21 cellular contexts compared by ENCODE assay signal in the genomic region with DNA sequence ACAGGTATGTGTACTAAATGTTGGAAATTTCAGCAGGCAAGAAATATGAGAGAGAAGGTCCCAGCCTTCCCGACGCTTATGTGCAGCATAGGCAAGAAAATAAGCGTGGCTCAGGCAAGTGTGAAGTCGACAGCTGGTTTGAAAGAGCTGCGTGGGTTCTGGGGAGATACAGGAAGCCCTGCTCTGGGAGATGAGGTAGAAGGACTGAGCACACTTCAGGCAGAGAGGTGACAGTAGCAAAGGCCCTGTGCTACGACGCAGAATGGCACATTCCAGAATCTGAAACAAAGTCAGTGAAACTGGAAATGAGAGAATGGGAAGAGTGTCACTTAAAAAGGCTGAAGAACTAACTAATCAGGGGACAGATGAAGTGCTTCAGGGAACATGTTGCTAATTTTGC.
DNase-seq lines count a peak whose midpoint lies in the region; ATAC-seq and TF ChIP-seq lines count a peak whose summit lies in the region.
"Had no signal": no experiment of that assay in that cellular context is flagged by ENCODE, and none has a peak within 500 bp of the region (broad histone marks: within the 10 kb centered on the region; RNA-seq: fewer than 3 reads in every experiment).

No MANE protein-coding gene starts in this region.

- peaks cover 0 to 3% of the 10 kb centered on the region in 2 experiments for H3K4me1 ChIP-seq in trophoblast cell (ENCODE audit: control insufficient read depth in 1 of 2, insufficient read depth in 2 of 2, low read length in 2 of 2)
- H3K4me1 ChIP-seq in heart right ventricle, result no peaks in the 10 kb centered on the region
- no peaks in the 10 kb centered on the region for H3K4me1 ChIP-seq in right lobe of liver

- peaks cover 4% of the 10 kb centered on the region for H3K27me3 Mint-ChIP-seq in brain
- no peaks in the 10 kb centered on the region for H3K27me3 Mint-ChIP-seq in activated T-helper 17 cell treated with anti-CD3 and anti-CD28 coated beads, Interleukin-2, amount 50 U/mL, for 72 hours
- H3K27me3 Mint-ChIP-seq in glutamatergic neuron (ENCODE audit: unreplicated experiment), result peaks cover 2% of the 10 kb centered on the region

- no peak for TF ChIP-seq POLR2A in right lobe of liver (IDR thresholded peaks at IDR 0.05)

- no peak overlapping the region for H4K91ac ChIP-seq in trophoblast cell (ENCODE audit: low read depth, low read length)

- H3K9me3 ChIP-seq in trophoblast cell (ENCODE audit: insufficient read depth, low read depth, low read length) (peaks cover 1% of the 10 kb centered on the region), heart right ventricle (peaks cover 0 to 1% (median 0%) of the 10 kb centered on the region in 11 donors), right lobe of liver (no peaks in the 10 kb centered on the region)
- H3K9me3 ChIP-seq: BLaER1 had no signal

- H3K9me3 Mint-ChIP-seq in brain, result peaks cover 0 to 6% (median 3%) of the 10 kb centered on the region in 5 experiments
- no peaks in the 10 kb centered on the region for H3K9me3 Mint-ChIP-seq in activated T-helper 17 cell treated with anti-CD3 and anti-CD28 coated beads, Interleukin-2, amount 50 U/mL, for 72 hours
- H3K9me3 Mint-ChIP-seq in glutamatergic neuron (ENCODE audit: unreplicated experiment), result peaks cover 5% of the 10 kb centered on the region

- DNase-seq in Ammon's horn (ENCODE audit: low spot score) (peak; percentile 58), left kidney (ENCODE audit: low read depth, low spot score) (peak; percentile 11), trophoblast cell (no peak), heart right ventricle (no peak), glutamatergic neuron (no peak), right lobe of liver (no peak)
- DNase-seq: 8988T; DND-41; GDM1; H9; KBM-7; MV-4-11; NCI-H1417 treated with DMSO at 0.1 percent for 48 hours; NCI-H1930; NCI-H446; NK-92 treated with Interleukin-12 subunit alpha and Interleukin-12 subunit beta, amount 100 ng/mL, for 24 hours had no signal

- no peak overlapping the region for H3K9ac ChIP-seq in trophoblast cell (ENCODE audit: low read length)
- H3K9ac ChIP-seq: BLaER1 had no signal

- H3K27me3 ChIP-seq in trophoblast cell (ENCODE audit: insufficient read depth, low read length) (no peaks in the 10 kb centered on the region), heart right ventricle (no peaks in the 10 kb centered on the region), right lobe of liver (no peaks in the 10 kb centered on the region)
- H3K27me3 ChIP-seq: BLaER1 had no signal

- no peaks in the 10 kb centered on the region for H3K79me1 ChIP-seq in trophoblast cell (ENCODE audit: low read length)

- H3K18ac ChIP-seq in trophoblast cell (ENCODE audit: low read length), result no peak overlapping the region

- ATAC-seq in activated T-helper 17 cell treated with anti-CD3 and anti-CD28 coated beads, Interleukin-2, amount 50 U/mL, for 72 hours (replicated peaks), result no peak
- no peak for ATAC-seq in heart right ventricle
- ATAC-seq in right lobe of liver, result no peak
- ATAC-seq: GM12878 had no signal

- H3K27ac ChIP-seq in trophoblast cell (ENCODE audit: low read depth, low read length), result no peak overlapping the region
- no peak overlapping the region for H3K27ac ChIP-seq in heart right ventricle
- no peak overlapping the region for H3K27ac ChIP-seq in right lobe of liver
- H3K27ac ChIP-seq: BLaER1, RWPE1 had no signal

- no peak overlapping the region for H2AK5ac ChIP-seq in trophoblast cell (ENCODE audit: low read length)

- H4K8ac ChIP-seq in trophoblast cell (ENCODE audit: low read depth, low read length), result no peak overlapping the region

- H2AFZ ChIP-seq in trophoblast cell (ENCODE audit: insufficient read depth, low read length, poor library complexity), result no peak overlapping the region

- no peaks in the 10 kb centered on the region for H3K79me2 ChIP-seq in trophoblast cell (ENCODE audit: control insufficient read depth, insufficient read depth, low read length, poor library complexity)

- H4K12ac ChIP-seq in trophoblast cell (ENCODE audit: low read depth, low read length), result no peak overlapping the region

- WGBS in trophoblast cell (ENCODE audit: extremely low coverage, insufficient coverage, insufficient read length), result no CpG with 5 or more reads among the region's 7 CpGs
- WGBS in heart right ventricle, 2 donors, result 58 to 75% methylated on average over 7 of the region's 7 CpGs
- WGBS in right lobe of liver (ENCODE audit: insufficient coverage, low coverage, low lambda C conversion rate, missing lambda C conversion rate), result 71% methylated on average over 7 of the region's 7 CpGs

- no peak overlapping the region for H3K4me3 Mint-ChIP-seq in brain
- no peak overlapping the region for H3K4me3 Mint-ChIP-seq in activated T-helper 17 cell treated with anti-CD3 and anti-CD28 coated beads, Interleukin-2, amount 50 U/mL, for 72 hours
- no peak overlapping the region for H3K4me3 Mint-ChIP-seq in glutamatergic neuron (ENCODE audit: unreplicated experiment)
- H3K4me3 Mint-ChIP-seq: H9 had no signal

- no peak overlapping the region for H2BK5ac ChIP-seq in trophoblast cell (ENCODE audit: low read depth, low read length, poor library complexity)

- no peaks in the 10 kb centered on the region for H3K36me3 Mint-ChIP-seq in brain
- H3K36me3 Mint-ChIP-seq in activated T-helper 17 cell treated with anti-CD3 and anti-CD28 coated beads, Interleukin-2, amount 50 U/mL, for 72 hours (ENCODE audit: low read depth), result no peaks in the 10 kb centered on the region
- no peaks in the 10 kb centered on the region for H3K36me3 Mint-ChIP-seq in glutamatergic neuron (ENCODE audit: unreplicated experiment)

- H3K4me1 Mint-ChIP-seq in brain (peaks cover 5% of the 10 kb centered on the region), glutamatergic neuron (ENCODE audit: low read depth, unreplicated experiment) (peaks cover 4% of the 10 kb centered on the region)
- no peaks in the 10 kb centered on the region for H3K4me1 Mint-ChIP-seq in activated T-helper 17 cell treated with anti-CD3 and anti-CD28 coated beads, Interleukin-2, amount 50 U/mL, for 72 hours

- no peak overlapping the region for H3K23ac ChIP-seq in trophoblast cell (ENCODE audit: low read length)

- H2BK120ac ChIP-seq in trophoblast cell (ENCODE audit: insufficient read depth, low read length, poor library complexity), result no peak overlapping the region

- no peak overlapping the region for H3K14ac ChIP-seq in trophoblast cell (ENCODE audit: low read length)

- H3K36me3 ChIP-seq in trophoblast cell (ENCODE audit: control insufficient read depth in 1 of 2, insufficient read depth in 2 of 2, low read length in 2 of 2) (no peaks in the 10 kb centered on the region), heart right ventricle (no peaks in the 10 kb centered on the region), right lobe of liver (no peaks in the 10 kb centered on the region)
- H3K36me3 ChIP-seq: BLaER1 had no signal

- H3K4me2 ChIP-seq in trophoblast cell (ENCODE audit: low read length), result no peak overlapping the region
- H3K4me2 ChIP-seq: BLaER1 had no signal

- intact Hi-C loops in heart right ventricle (cut with DNase I) (no loop called here), right lobe of liver (cut with DNase I) (no loop called here)

- H3K4me3 ChIP-seq in trophoblast cell (ENCODE audit: low read depth, low read length) (no peak overlapping the region), heart right ventricle (no peak overlapping the region), right lobe of liver (no peak overlapping the region)
- H3K4me3 ChIP-seq: BLaER1, GM12878 had no signal

- no peak for TF ChIP-seq CTCF in brain (conservative IDR thresholded peaks at IDR 0.05)
- TF ChIP-seq CTCF in heart right ventricle (IDR thresholded peaks at IDR 0.05), result no peak
- TF ChIP-seq CTCF in glutamatergic neuron (IDR thresholded peaks at IDR 0.05; ENCODE audit: partially characterized antibody, unreplicated experiment), result no peak
- TF ChIP-seq CTCF in right lobe of liver (IDR thresholded peaks at IDR 0.05), result no peak

- peak overlapping the region; percentile 23 for H2BK12ac ChIP-seq in trophoblast cell (ENCODE audit: low read length)

- H3K27ac Mint-ChIP-seq in brain, result peak overlapping the region in 3 of 5 experiments; percentile 33 to 55 (median 44)
- no peak overlapping the region for H3K27ac Mint-ChIP-seq in activated T-helper 17 cell treated with anti-CD3 and anti-CD28 coated beads, Interleukin-2, amount 50 U/mL, for 72 hours
- no peak overlapping the region for H3K27ac Mint-ChIP-seq in glutamatergic neuron (ENCODE audit: unreplicated experiment)

- no peak overlapping the region for H3K4ac ChIP-seq in trophoblast cell (ENCODE audit: low read depth, low read length)

Comparison
In these comparisons a context has a peak if more than half of its experiments do, and no peak if none do; other contexts are left out.
1. DNase-seq: peak in Ammon's horn (single experiment) and left kidney (single experiment); none in trophoblast cell (0 of 2), heart right ventricle (0 of 2), glutamatergic neuron (single experiment) and right lobe of liver (0 of 3).
2. H3K27ac Mint-ChIP-seq: peak in brain (3 of 5); none in activated T-helper 17 cell treated with anti-CD3 and anti-CD28 coated beads, Interleukin-2, amount 50 U/mL, for 72 hours (single experiment) and glutamatergic neuron (single experiment).